Comparison of ENCODE assay signal across 9 cellular contexts in genomic region chr16:85908444-85908843, GRCh38. TPM values are rescaled to one million over a fixed set of nuclear protein-coding genes. Genes with fewer than 3 reads are reported as not detected.
A peak's percentile ranks its signal among the peaks of the same experiment; 100 is the strongest.
DNase-seq lines count a peak whose midpoint lies in the region; ATAC-seq and TF ChIP-seq lines count a peak whose summit lies in the region.
"Had no signal": no experiment of that assay in that cellular context is flagged by ENCODE, and none has a peak within 500 bp of the region (broad histone marks: within the 10 kb centered on the region; RNA-seq: fewer than 3 reads in every experiment).

No MANE protein-coding gene starts in this region.

- H3K27ac ChIP-seq in vagina (no peak overlapping the region), WERI-Rb-1 (no peak overlapping the region)

- DNase-seq in NOMO-1 (lab: John Stamatoyannopoulos, UW; ENCODE audit: unreplicated experiment in 2 of 2) (peak; percentile 50 to 60), posterior vena cava (ENCODE audit: low spot score) (peak; percentile 71), vagina (ENCODE audit: extremely low spot score in 2 of 2) (no peak), WERI-Rb-1 (no peak)
- DNase-seq in activated CD8-positive, alpha-beta memory T cell treated with anti-CD3 and anti-CD28 coated beads, Interleukin-2, amount 50 U/mL, for 4 hours, result no peak
- DNase-seq: IMR-90 had no signal

- peak; percentile 58 for ATAC-seq in GM19025 (IDR thresholded peaks at IDR 0.05; ENCODE audit: low read depth, unreplicated experiment)
- peak; percentile 62 for ATAC-seq in HG02610 (IDR thresholded peaks at IDR 0.05; ENCODE audit: unreplicated experiment)
- no peak for ATAC-seq in GM21381 (IDR thresholded peaks at IDR 0.05; ENCODE audit: unreplicated experiment)

- no peak overlapping the region for H3K4me3 ChIP-seq in vagina
- no peak overlapping the region for H3K4me3 ChIP-seq in WERI-Rb-1 (ENCODE audit: low read depth, low read length)

- H3K36me3 ChIP-seq in vagina, result no peaks in the 10 kb centered on the region
- no peaks in the 10 kb centered on the region for H3K36me3 ChIP-seq in WERI-Rb-1

- TF ChIP-seq POLR2A in vagina (IDR thresholded peaks at IDR 0.05), result no peak

- H3K9me3 ChIP-seq in vagina, result no peaks in the 10 kb centered on the region
- no peaks in the 10 kb centered on the region for H3K9me3 ChIP-seq in WERI-Rb-1 (ENCODE audit: severe bottlenecking)

- no peak for TF ChIP-seq CTCF in vagina (IDR thresholded peaks at IDR 0.05)
- TF ChIP-seq CTCF in WERI-Rb-1 (IDR thresholded peaks at IDR 0.05; ENCODE audit: low read depth, low read length), result no peak

- no peaks in the 10 kb centered on the region for H3K27me3 ChIP-seq in vagina
- no peaks in the 10 kb centered on the region for H3K27me3 ChIP-seq in WERI-Rb-1 (ENCODE audit: insufficient read depth, low read depth, severe bottlenecking)

- no peaks in the 10 kb centered on the region for H3K4me1 ChIP-seq in vagina

- intact Hi-C loops in posterior vena cava (cut with DNase I) (no loop called here), vagina (cut with DNase I) (no loop called here)

RNA-seq across cellular contexts. Expression of gene IRF8, which starts 9.5 kb away (rescaled TPM):
- total RNA-seq in posterior vena cava (10 to 100 TPM in 1 of 2 donors, 1 to 10 TPM in 1; 6.3 to 18.7 TPM), vagina (7.6 TPM)
- total RNA-seq: IMR-90 had no signal

Comparison
In these comparisons a context has a peak if more than half of its experiments do, and no peak if none do; other contexts are left out.
1. DNase-seq: peak in NOMO-1 (2 of 2) and posterior vena cava (single experiment); none in activated CD8-positive, alpha-beta memory T cell treated with anti-CD3 and anti-CD28 coated beads, Interleukin-2, amount 50 U/mL, for 4 hours (single experiment), vagina (0 of 2) and WERI-Rb-1 (single experiment).